31 cellular contexts compared by ENCODE assay signal in the genomic region with DNA sequence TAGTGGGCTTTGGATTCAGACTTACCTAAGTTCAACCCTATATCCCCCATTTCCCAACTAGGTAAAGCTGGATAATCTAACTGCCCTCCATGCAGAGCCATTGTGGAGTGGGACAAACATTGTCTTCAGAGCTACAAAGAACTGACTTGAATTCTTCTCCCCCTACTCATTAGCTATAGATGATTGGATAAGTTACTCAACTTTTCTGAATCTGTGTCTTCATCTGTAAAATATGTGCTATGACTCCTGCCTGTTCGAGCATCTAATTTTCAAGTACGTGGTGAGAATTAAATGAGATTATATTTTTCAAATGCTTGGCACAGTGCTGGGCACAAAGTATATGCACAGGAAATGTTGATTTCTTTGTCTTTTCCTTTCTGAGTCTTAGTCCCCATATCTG.
"Had no signal": no experiment of that assay in that cellular context is flagged by ENCODE, and none has a peak within 500 bp of the region (broad histone marks: within the 10 kb centered on the region; RNA-seq: fewer than 3 reads in every experiment).

No MANE protein-coding gene starts in this region.

- H3K9me3 ChIP-seq: ascending aorta, Peyer's patch, SJCRH30 had no signal

- H3K4me1 ChIP-seq: Peyer's patch had no signal

- H3K4me3 ChIP-seq: ascending aorta, K562, Peyer's patch, SJCRH30, SK-N-MC had no signal

- H3K9me3 Mint-ChIP-seq: activated CD4-positive, alpha-beta memory T cell treated with anti-CD3 and anti-CD28 coated beads for 36 hours; activated CD4-positive, alpha-beta T cell treated with anti-CD3 and anti-CD28 coated beads, Interleukin-2, amount 10 ng/mL, durations not matched to agents 7 days and 5 days; activated naive CD8-positive, alpha-beta T cell treated with anti-CD3 and anti-CD28 coated beads for 36 hours; activated T-cell treated with anti-CD3 and anti-CD28 coated beads, Interleukin-2, amount 50 U/mL, for 72 hours; activated T-helper 17 cell treated with anti-CD3 and anti-CD28 coated beads, Interleukin-2, amount 50 U/mL, for 72 hours had no signal

- H3K36me3 ChIP-seq: ascending aorta, Peyer's patch, SJCRH30 had no signal

- H3K27me3 ChIP-seq: ascending aorta, Peyer's patch, SJCRH30 had no signal

- DNase-seq: activated CD4-positive, alpha-beta memory T cell treated with anti-CD3 and anti-CD28 coated beads for 36 hours; activated CD4-positive, alpha-beta T cell treated with anti-CD3 and anti-CD28 coated beads, Interleukin-2, amount 10 ng/mL, durations not matched to agents 7 days and 5 days; activated CD8-positive, alpha-beta memory T cell treated with anti-CD3 and anti-CD28 coated beads, Interleukin-2, amount 50 U/mL, for 48 hours; activated effector memory CD4-positive, alpha-beta T cell treated with anti-CD3 and anti-CD28 coated beads, Interleukin-2, amount 50 U/mL, for 16 hours; activated naive CD4-positive, alpha-beta T cell; activated naive CD4-positive, alpha-beta T cell treated with anti-CD3 and anti-CD28 coated beads, Interleukin-2, amount 50 U/mL, for 16 hours; activated naive CD8-positive, alpha-beta T cell treated with anti-CD3 and anti-CD28 coated beads for 36 hours; activated T-cell treated with anti-CD3 and anti-CD28 coated beads, Interleukin-2, amount 50 U/mL, for 1 hour; activated T-cell treated with anti-CD3 and anti-CD28 coated beads, Interleukin-2, amount 50 U/mL, for 72 hours; amniotic stem cell; caudate nucleus; cerebellar nuclear complex; NCI-H1092 treated with DMSO at 0.1 percent for 48 hours; NCI-H1417; NCI-H146; NCI-H187 treated with DMSO at 0.1 percent for 48 hours; NCI-H2081; NCI-H345; NCI-H526; NCI-H748 treated with DMSO at 0.1 percent for 48 hours; NK-92 treated with Interleukin-12 subunit alpha and Interleukin-12 subunit beta, amount 100 ng/mL, for 24 hours; PC-3; Peyer's patch; Right ventricle myocardium superior; SJCRH30; T1000 had no signal

- H3K4me1 Mint-ChIP-seq: activated CD4-positive, alpha-beta T cell treated with anti-CD3 and anti-CD28 coated beads, Interleukin-2, amount 10 ng/mL, durations not matched to agents 7 days and 5 days; activated naive CD8-positive, alpha-beta T cell treated with anti-CD3 and anti-CD28 coated beads for 36 hours; activated T-helper 17 cell treated with anti-CD3 and anti-CD28 coated beads, Interleukin-2, amount 50 U/mL, for 72 hours had no signal

- H3K4me3 Mint-ChIP-seq: activated CD4-positive, alpha-beta memory T cell treated with anti-CD3 and anti-CD28 coated beads for 36 hours; activated CD4-positive, alpha-beta T cell treated with anti-CD3 and anti-CD28 coated beads, Interleukin-2, amount 10 ng/mL, durations not matched to agents 7 days and 5 days; activated naive CD8-positive, alpha-beta T cell treated with anti-CD3 and anti-CD28 coated beads for 36 hours; activated T-cell treated with anti-CD3 and anti-CD28 coated beads, Interleukin-2, amount 50 U/mL, for 72 hours; activated T-helper 17 cell treated with anti-CD3 and anti-CD28 coated beads, Interleukin-2, amount 50 U/mL, for 72 hours; brain had no signal

- H3K27ac ChIP-seq: ascending aorta, Peyer's patch, SJCRH30, SK-N-MC had no signal

- H3K27me3 Mint-ChIP-seq: activated CD4-positive, alpha-beta memory T cell treated with anti-CD3 and anti-CD28 coated beads for 36 hours; activated CD4-positive, alpha-beta T cell treated with anti-CD3 and anti-CD28 coated beads, Interleukin-2, amount 10 ng/mL, durations not matched to agents 7 days and 5 days had no signal

- H3K27ac Mint-ChIP-seq: activated CD4-positive, alpha-beta memory T cell treated with anti-CD3 and anti-CD28 coated beads for 36 hours; activated CD4-positive, alpha-beta T cell treated with anti-CD3 and anti-CD28 coated beads, Interleukin-2, amount 10 ng/mL, durations not matched to agents 7 days and 5 days; activated naive CD8-positive, alpha-beta T cell treated with anti-CD3 and anti-CD28 coated beads for 36 hours; activated T-cell treated with anti-CD3 and anti-CD28 coated beads, Interleukin-2, amount 50 U/mL, for 72 hours; activated T-helper 17 cell treated with anti-CD3 and anti-CD28 coated beads, Interleukin-2, amount 50 U/mL, for 72 hours; brain had no signal

- H3K36me3 Mint-ChIP-seq: activated CD4-positive, alpha-beta memory T cell treated with anti-CD3 and anti-CD28 coated beads for 36 hours; activated naive CD8-positive, alpha-beta T cell treated with anti-CD3 and anti-CD28 coated beads for 36 hours; brain had no signal

- FAIRE-seq: K562 had no signal
